ENCODE assay signal across 8 cellular contexts in genomic region chr17:79809530-79810137, GRCh38. TPM values are rescaled to one million over a fixed set of nuclear protein-coding genes. Genes with fewer than 3 reads are reported as not detected.
DNase-seq lines count a peak whose midpoint lies in the region; ATAC-seq and TF ChIP-seq lines count a peak whose summit lies in the region.

No MANE protein-coding gene starts in this region.

- H3K27ac ChIP-seq in esophagus muscularis mucosa (replicated peaks in 1 of 4): no peak overlapping the region

- H3K27ac Mint-ChIP-seq in activated naive CD4-positive, alpha-beta T cell treated with anti-CD3 and anti-CD28 coated beads for 36 hours: no peak overlapping the region
- H3K27ac Mint-ChIP-seq in stimulated activated naive B cell treated with anti-CD40 and anti-IgM and Interleukin-4, amounts not matched to agents 10 μg/mL and 1 μg/mL and 100 μg/mL, for 72 hours: peak overlapping the region; percentile 32

- 30% methylated on average over 4 of the region's 43 CpGs for WGBS in esophagus muscularis mucosa

- peak overlapping the region; percentile 18 to 46 (median 30) for H3K4me3 ChIP-seq in esophagus muscularis mucosa

- intact Hi-C loops in activated naive CD4-positive, alpha-beta T cell treated with anti-CD3 and anti-CD28 coated beads for 36 hours (cut with micrococcal nuclease): loop anchor here (1.0 to 5.0 kb wide), 3 partner anchors 9 to 163 kb away; partner anchors contain the start of gene CBX4
- intact Hi-C loops in esophagus muscularis mucosa (cut with DNase I): no loop called here

- TF ChIP-seq EP300 in esophagus muscularis mucosa (IDR thresholded peaks at IDR 0.05): no peak

- TF ChIP-seq CTCF in esophagus muscularis mucosa (IDR thresholded peaks at IDR 0.05): no peak

- H3K4me1 ChIP-seq in esophagus muscularis mucosa: peaks cover 38 to 58% (median 52%) of the 10 kb centered on the region in 4 donors

- no peak for TF ChIP-seq POLR2A in esophagus muscularis mucosa (IDR thresholded peaks at IDR 0.05; ENCODE audit: low read depth)

- CTCF ChIA-PET in activated naive CD4-positive, alpha-beta T cell treated with anti-CD3 and anti-CD28 coated beads for 36 hours (lab: Charles Lee): interaction anchor here (0.6 to 1.8 kb wide), 2 partner anchors 106 to 1927 kb away, joined by 3 to 6 read pairs; no protein-coding TSS in a partner anchor

- peak overlapping the region; percentile 36 for H3K4me3 Mint-ChIP-seq in activated naive CD4-positive, alpha-beta T cell treated with anti-CD3 and anti-CD28 coated beads for 36 hours
- peak overlapping the region; percentile 25 to 45 for H3K4me3 Mint-ChIP-seq in stimulated activated naive B cell treated with anti-CD40 and anti-IgM and Interleukin-4, amounts not matched to agents 10 μg/mL and 1 μg/mL and 100 μg/mL, for 72 hours

- H3K27me3 ChIP-seq in esophagus muscularis mucosa: peaks cover 48 to 100% (median 91%) of the 10 kb centered on the region in 4 donors

- H3K4me1 Mint-ChIP-seq in activated naive CD4-positive, alpha-beta T cell treated with anti-CD3 and anti-CD28 coated beads for 36 hours (ENCODE audit: low read depth): peaks cover 38% of the 10 kb centered on the region
- H3K4me1 Mint-ChIP-seq in stimulated activated naive B cell treated with anti-CD40 and anti-IgM and Interleukin-4, amounts not matched to agents 10 μg/mL and 1 μg/mL and 100 μg/mL, for 72 hours: peaks cover 42 to 61% of the 10 kb centered on the region in 2 donors

- peaks cover 70% of the 10 kb centered on the region for H3K27me3 Mint-ChIP-seq in activated naive CD4-positive, alpha-beta T cell treated with anti-CD3 and anti-CD28 coated beads for 36 hours (ENCODE audit: low read depth)
- H3K27me3 Mint-ChIP-seq in stimulated activated naive B cell treated with anti-CD40 and anti-IgM and Interleukin-4, amounts not matched to agents 10 μg/mL and 1 μg/mL and 100 μg/mL, for 72 hours: peaks cover 74 to 84% of the 10 kb centered on the region in 2 donors

- no peaks in the 10 kb centered on the region for H3K9me3 ChIP-seq in esophagus muscularis mucosa

- no peaks in the 10 kb centered on the region for H3K9me3 Mint-ChIP-seq in activated naive CD4-positive, alpha-beta T cell treated with anti-CD3 and anti-CD28 coated beads for 36 hours
- H3K9me3 Mint-ChIP-seq in stimulated activated naive B cell treated with anti-CD40 and anti-IgM and Interleukin-4, amounts not matched to agents 10 μg/mL and 1 μg/mL and 100 μg/mL, for 72 hours: peaks cover 0 to 7% of the 10 kb centered on the region in 2 donors

- DNase-seq in activated naive CD4-positive, alpha-beta T cell treated with anti-CD3 and anti-CD28 coated beads for 36 hours: no peak
- no peak for DNase-seq in activated naive CD4-positive, alpha-beta T cell treated with Interleukin-2 at 50 U/mL for 16 hours
- DNase-seq in NCI-H2196 treated with DMSO at 0.1 percent for 48 hours (lab: John Stamatoyannopoulos, UW; ENCODE audit: unreplicated experiment) (peak; percentile 65), esophagus muscularis mucosa (ENCODE audit: extremely low spot score) (no peak), nucleus accumbens (lab: John Stamatoyannopoulos, UW) (no peak), superior temporal gyrus (ENCODE audit: extremely low spot score) (no peak)
- DNase-seq in stimulated activated naive B cell treated with anti-CD40 and anti-IgM and Interleukin-4, amounts not matched to agents 10 μg/mL and 1 μg/mL and 100 μg/mL, for 72 hours: no peak

- ATAC-seq in stimulated activated naive B cell treated with anti-CD40 and anti-IgM and Interleukin-4, amounts not matched to agents 10 μg/mL and 1 μg/mL and 100 μg/mL, for 72 hours (replicated peaks): no peak
- no peak for ATAC-seq in HG02885 (IDR thresholded peaks at IDR 0.05; ENCODE audit: poor library complexity, unreplicated experiment)

- H3K36me3 Mint-ChIP-seq in activated naive CD4-positive, alpha-beta T cell treated with anti-CD3 and anti-CD28 coated beads for 36 hours (ENCODE audit: low read depth): no peaks in the 10 kb centered on the region
- H3K36me3 Mint-ChIP-seq in stimulated activated naive B cell treated with anti-CD40 and anti-IgM and Interleukin-4, amounts not matched to agents 10 μg/mL and 1 μg/mL and 100 μg/mL, for 72 hours: peaks cover 0 to 6% of the 10 kb centered on the region in 2 donors

- H3K36me3 ChIP-seq in esophagus muscularis mucosa: no peaks in the 10 kb centered on the region

RNA-seq across cellular contexts. Expression of gene CBX8, which starts 12.8 kb away (rescaled TPM):
- 1 to 10 TPM; 3.8 to 3.9 TPM for total RNA-seq in activated naive CD4-positive, alpha-beta T cell treated with anti-CD3 and anti-CD28 coated beads for 36 hours
- total RNA-seq in esophagus muscularis mucosa: 1 to 10 TPM; 1.7 to 7.5 (median 2.6) TPM

RNA-seq across cellular contexts. Expression of gene CBX4, which starts 29.6 kb away (rescaled TPM):
- 10 to 100 TPM; 22.7 to 26.3 TPM for total RNA-seq in activated naive CD4-positive, alpha-beta T cell treated with anti-CD3 and anti-CD28 coated beads for 36 hours
- 10 to 100 TPM in 3 of 4 donors, 1 to 10 TPM in 1; 6.6 to 14.1 (median 12.3) TPM for total RNA-seq in esophagus muscularis mucosa

RNA-seq across cellular contexts. Expression of gene CBX2, which starts 31.7 kb away (rescaled TPM):
- total RNA-seq in activated naive CD4-positive, alpha-beta T cell treated with anti-CD3 and anti-CD28 coated beads for 36 hours: 1 to 10 TPM; 5.2 to 5.8 TPM
- total RNA-seq in esophagus muscularis mucosa: 1 to 10 TPM in 3 of 4 donors, under 1 TPM in 1; 0.66 to 2.8 (median 1.5) TPM
